Comparison of ENCODE assay signal across 2 cellular contexts in the genomic region with DNA sequence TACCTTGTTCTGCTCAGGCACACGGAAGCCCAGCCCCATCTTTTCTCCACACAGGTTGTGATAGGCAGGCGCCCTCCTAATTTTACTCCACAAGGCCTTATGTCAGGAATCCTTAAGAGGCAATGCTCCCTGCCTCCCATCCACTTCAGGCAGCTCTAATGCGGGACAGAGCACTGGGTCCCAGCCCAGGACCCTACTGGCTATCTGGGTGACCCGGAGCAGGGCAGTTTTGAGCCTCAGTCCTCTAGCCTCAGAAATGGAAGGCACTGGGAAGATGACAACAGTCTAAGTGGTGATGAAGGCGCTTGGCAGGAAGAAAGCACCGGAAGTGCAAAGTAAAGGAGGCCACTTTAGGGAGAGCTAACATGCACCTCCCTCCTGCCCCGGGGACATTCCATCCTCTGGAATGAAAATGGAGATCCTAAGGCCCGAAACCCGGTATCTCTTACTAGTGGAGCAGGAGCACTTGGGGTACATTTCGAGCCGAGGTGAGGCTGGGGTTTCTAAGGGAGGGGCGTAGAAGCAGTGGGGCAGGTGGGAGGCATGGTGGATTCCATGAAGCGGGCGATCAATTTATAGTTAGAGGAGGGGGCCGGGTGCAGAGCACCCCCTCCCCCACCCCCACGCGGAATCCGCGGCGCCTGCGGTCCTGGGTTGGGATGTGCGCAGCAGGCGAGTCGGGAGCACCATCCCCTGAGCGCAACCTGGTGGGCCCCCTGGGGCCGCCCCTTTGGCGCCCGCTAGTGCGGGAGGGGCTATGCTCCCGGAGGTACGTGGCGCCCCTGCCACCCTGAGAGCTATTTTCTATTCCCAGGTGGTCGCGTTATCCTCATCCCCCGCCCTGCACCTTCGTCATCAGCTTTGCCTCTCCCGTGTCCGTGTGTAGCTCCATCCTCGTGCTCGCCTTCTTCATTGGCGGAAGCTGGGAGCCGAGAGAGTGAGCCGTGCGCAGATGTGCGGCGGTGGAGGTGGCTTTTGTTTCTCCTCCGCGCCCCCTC.
TF ChIP-seq lines count a peak whose summit lies in the region.

No MANE protein-coding gene starts in this region.

TF ChIP-seq in H1, 55 proteins besides CTCF, POLR2A, EP300 and RAD21:
- TF ChIP-seq SP2 (IDR thresholded peaks at IDR 0.05; ENCODE audit: low read length): no peak
- no peak for TF ChIP-seq SIX5 (IDR thresholded peaks at IDR 0.05; ENCODE audit: low read depth, low read length)
- TF ChIP-seq SIRT6 (IDR thresholded peaks at IDR 0.05; ENCODE audit: low read length): no peak
- TF ChIP-seq, protein P1, sequence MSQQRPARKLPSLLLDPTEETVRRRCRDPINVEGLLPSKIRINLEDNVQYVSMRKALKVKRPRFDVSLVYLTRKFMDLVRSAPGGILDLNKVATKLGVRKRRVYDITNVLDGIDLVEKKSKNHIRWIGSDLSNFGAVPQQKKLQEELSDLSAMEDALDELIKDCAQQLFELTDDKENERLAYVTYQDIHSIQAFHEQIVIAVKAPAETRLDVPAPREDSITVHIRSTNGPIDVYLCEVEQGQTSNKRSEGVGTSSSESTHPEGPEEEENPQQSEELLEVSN (IDR thresholded peaks at IDR 0.05): 0 out of 2 replicates have a peak, but pooled peaks have one; percentile 11
- no peak for TF ChIP-seq SP4 (IDR thresholded peaks at IDR 0.05; ENCODE audit: low read length)
- peak; percentile 51 for TF ChIP-seq SUZ12 (IDR thresholded peaks at IDR 0.05; ENCODE audit: low read length)
- TF ChIP-seq KDM5A (IDR thresholded peaks at IDR 0.05; ENCODE audit: low read length): no peak
- TF ChIP-seq JUND (IDR thresholded peaks at IDR 0.05; ENCODE audit: low read length): no peak
- peak; percentile 84 for TF ChIP-seq KDM4A (IDR thresholded peaks at IDR 0.05; ENCODE audit: low read depth, low read length, severe bottlenecking)
- TF ChIP-seq, protein P2, sequence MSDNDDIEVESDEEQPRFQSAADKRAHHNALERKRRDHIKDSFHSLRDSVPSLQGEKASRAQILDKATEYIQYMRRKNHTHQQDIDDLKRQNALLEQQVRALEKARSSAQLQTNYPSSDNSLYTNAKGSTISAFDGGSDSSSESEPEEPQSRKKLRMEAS (IDR thresholded peaks at IDR 0.05): peak; percentile 67
- TF ChIP-seq BCL11A (IDR thresholded peaks at IDR 0.05; ENCODE audit: low read depth in 2 of 2, low read length in 2 of 2): no peak
- no peak for TF ChIP-seq YY1 (IDR thresholded peaks at IDR 0.05; ENCODE audit: low read depth, low read length)
- peak; percentile 35 for TF ChIP-seq RNF2 (IDR thresholded peaks at IDR 0.05; ENCODE audit: borderline replicate concordance, low read depth, low read length, missing control alignments, poor library complexity, severe bottlenecking)
- no peak for TF ChIP-seq CBX8 (IDR thresholded peaks at IDR 0.05; ENCODE audit: borderline replicate concordance, low read depth, low read length)
- TF ChIP-seq, protein P3, sequence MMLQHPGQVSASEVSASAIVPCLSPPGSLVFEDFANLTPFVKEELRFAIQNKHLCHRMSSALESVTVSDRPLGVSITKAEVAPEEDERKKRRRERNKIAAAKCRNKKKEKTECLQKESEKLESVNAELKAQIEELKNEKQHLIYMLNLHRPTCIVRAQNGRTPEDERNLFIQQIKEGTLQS (IDR thresholded peaks at IDR 0.05; ENCODE audit: insufficient read depth, low read depth, low read length): no peak
- TF ChIP-seq SP1 (IDR thresholded peaks at IDR 0.05; ENCODE audit: low read depth, low read length): no peak
- TF ChIP-seq GABPA (IDR thresholded peaks at IDR 0.05; ENCODE audit: borderline replicate concordance, insufficient read depth, low read length): no peak
- TF ChIP-seq GTF2F1 (IDR thresholded peaks at IDR 0.05; ENCODE audit: borderline replicate concordance, low read depth, low read length): no peak
- TF ChIP-seq SRF (IDR thresholded peaks at IDR 0.05; ENCODE audit: low read depth, low read length): no peak
- no peak for TF ChIP-seq RFX5 (IDR thresholded peaks at IDR 0.05; ENCODE audit: borderline replicate concordance, low read depth, low read length)
- peak; percentile 75 for TF ChIP-seq EZH2 (IDR thresholded peaks at IDR 0.05; ENCODE audit: low read depth, low read length, severe bottlenecking)
- no peak for TF ChIP-seq TBP (IDR thresholded peaks at IDR 0.05; ENCODE audit: low read depth, low read length)
- no peak for TF ChIP-seq TAF7 (optimal IDR thresholded peaks at IDR 0.05; ENCODE audit: borderline replicate concordance, low read depth, low read length)
- TF ChIP-seq JUN (IDR thresholded peaks at IDR 0.05; ENCODE audit: low read depth, low read length): no peak
- no peak for TF ChIP-seq PHF8 (conservative IDR thresholded peaks at IDR 0.05; ENCODE audit: low read depth, low read length)
- TF ChIP-seq RBBP5 (IDR thresholded peaks at IDR 0.05; ENCODE audit: borderline replicate concordance, low read depth, low read length): no peak

TF ChIP-seq in GM12891, 5 proteins besides CTCF, POLR2A, EP300 and RAD21:
- no peak for TF ChIP-seq TAF1 (IDR thresholded peaks at IDR 0.05; ENCODE audit: low read depth, low read length)
- no peak for TF ChIP-seq PAX5 (IDR thresholded peaks at IDR 0.05; ENCODE audit: insufficient read depth, low read length, severe bottlenecking)
